ENCODE assay signal across 23 cellular contexts in genomic region chr19:19530889-19531288, GRCh38. TPM values are rescaled to one million over a fixed set of nuclear protein-coding genes. Genes with fewer than 3 reads are reported as not detected.
DNase-seq lines count a peak whose midpoint lies in the region; ATAC-seq, FAIRE-seq and TF ChIP-seq lines count a peak whose summit lies in the region.
"Had no signal": no experiment of that assay in that cellular context is flagged by ENCODE, and none has a peak within 500 bp of the region (broad histone marks: within the 10 kb centered on the region; RNA-seq: fewer than 3 reads in every experiment).

No MANE protein-coding gene starts in this region.

- no peaks in the 10 kb centered on the region for H3K27me3 ChIP-seq in CD4-positive, alpha-beta T cell (ENCODE audit: control insufficient read depth, insufficient read depth, low read length)
- no peaks in the 10 kb centered on the region for H3K27me3 ChIP-seq in adipocyte (replicated peaks; ENCODE audit: control insufficient read depth, insufficient read depth, low read length)
- H3K27me3 ChIP-seq in breast epithelium, result no peaks in the 10 kb centered on the region
- H3K27me3 ChIP-seq: body of pancreas, testis, vagina had no signal

- H3K4me3 Mint-ChIP-seq in CD4-positive, alpha-beta T cell, result no peak overlapping the region
- H3K4me3 Mint-ChIP-seq: activated CD4-positive, alpha-beta T cell treated with anti-CD3 and anti-CD28 coated beads for 36 hours; activated naive CD8-positive, alpha-beta T cell treated with anti-CD3 and anti-CD28 coated beads for 36 hours; activated T-helper 1 cell treated with anti-CD3 and anti-CD28 coated beads, Interleukin-12 subunit alpha, Interleukin-12 subunit beta, Interleukin-2, Interleukin-4 antibody, amounts not matched to agents 30 ng/mL and 10 ng/mL and 1 ng/mL, durations not matched to agents 14 hours and 24 hours and 36 hours had no signal

- H3K9me3 Mint-ChIP-seq in CD4-positive, alpha-beta T cell, result no peaks in the 10 kb centered on the region
- H3K9me3 Mint-ChIP-seq: activated naive CD8-positive, alpha-beta T cell treated with anti-CD3 and anti-CD28 coated beads for 36 hours; activated T-helper 1 cell treated with anti-CD3 and anti-CD28 coated beads, Interleukin-12 subunit alpha, Interleukin-12 subunit beta, Interleukin-2, Interleukin-4 antibody, amounts not matched to agents 30 ng/mL and 10 ng/mL and 1 ng/mL, durations not matched to agents 14 hours and 24 hours and 36 hours had no signal

- no peak overlapping the region for H3K27ac ChIP-seq in A549
- H3K27ac ChIP-seq in CD4-positive, alpha-beta T cell (ENCODE audit: low read depth, low read length), result no peak overlapping the region
- peak overlapping the region; percentile 23 for H3K27ac ChIP-seq in mesodermal cell (ENCODE audit: low read depth, low read length, severe bottlenecking)
- H3K27ac ChIP-seq in breast epithelium, result no peak overlapping the region
- H3K27ac ChIP-seq: body of pancreas, epithelial cell of prostate, KMS-11, testis, vagina had no signal

- no peak for FAIRE-seq in A549 (lab: Jason Lieb, UNC)
- FAIRE-seq: HTR-8/SVneo had no signal

- H3K4me3 ChIP-seq in A549 (no peak overlapping the region), adipocyte (ENCODE audit: low read length) (no peak overlapping the region), mesodermal cell (ENCODE audit: extremely low read depth, insufficient read depth, low read length, poor library complexity, severe bottlenecking) (no peak overlapping the region), breast epithelium (no peak overlapping the region)
- H3K4me3 ChIP-seq: body of pancreas, lung, testis, vagina had no signal

- peaks cover 37% of the 10 kb centered on the region for H3K36me3 Mint-ChIP-seq in CD4-positive, alpha-beta T cell (ENCODE audit: low read depth)

- TF ChIP-seq EP300 in A549 (IDR thresholded peaks at IDR 0.05), result no peak

- no peak overlapping the region for H3K4me2 ChIP-seq in A549
- H3K4me2 ChIP-seq: KMS-11 had no signal

- TF ChIP-seq CTCF in A549 (IDR thresholded peaks at IDR 0.05) (no peak), breast epithelium (IDR thresholded peaks at IDR 0.05) (no peak)
- TF ChIP-seq CTCF in CD4-positive, alpha-beta T cell (IDR thresholded peaks at IDR 0.05), result no peak

- ATAC-seq in A549, result no peak
- ATAC-seq in CD4-positive, alpha-beta T cell (ENCODE audit: poor library complexity), result no peak
- ATAC-seq: activated CD4-positive, alpha-beta T cell treated with anti-CD3 and anti-CD28 coated beads for 36 hours; body of pancreas had no signal

- DNase-seq in A549 (ENCODE audit: low read depth in 1 of 2, low spot score in 1 of 2), result no peak
- DNase-seq in CD4-positive, alpha-beta T cell, result no peak
- DNase-seq in adipocyte (ENCODE audit: low read depth), result no peak
- DNase-seq in breast epithelium (ENCODE audit: low spot score in 2 of 2), result no peak
- no peak for DNase-seq in amniotic stem cell (lab: John Stamatoyannopoulos, UW)
- DNase-seq in posterior vena cava (ENCODE audit: low spot score), result no peak
- DNase-seq: activated CD4-positive, alpha-beta T cell treated with anti-CD3 and anti-CD28 coated beads for 36 hours; activated naive CD8-positive, alpha-beta T cell treated with anti-CD3 and anti-CD28 coated beads for 36 hours; body of pancreas; effector CD4-positive, alpha-beta T cell; kidney glomerular epithelial cell; NCI-H1436; NCI-H524; SHP77 treated with DMSO at 0.1 percent for 48 hours; SW 1271; testis had no signal

- peak overlapping the region; percentile 7 for H3K9ac ChIP-seq in adipocyte (ENCODE audit: low read length)
- H3K9ac ChIP-seq: KMS-11 had no signal

- TF ChIP-seq RAD21 in A549 (conservative IDR thresholded peaks at IDR 0.05 in 1 of 2, IDR thresholded peaks at IDR 0.05 in 1 of 2), result no peak

- no peak for TF ChIP-seq POLR2A in A549 (IDR thresholded peaks at IDR 0.05; ENCODE audit: low read length)
- no peak for TF ChIP-seq POLR2A in breast epithelium (IDR thresholded peaks at IDR 0.05)

- peaks cover 17% of the 10 kb centered on the region for H3K4me1 Mint-ChIP-seq in CD4-positive, alpha-beta T cell (ENCODE audit: low read depth)

- peaks cover 19% of the 10 kb centered on the region for H3K36me3 ChIP-seq in adipocyte (ENCODE audit: control insufficient read depth, insufficient read depth, low read length, severe bottlenecking)
- peaks cover 42% of the 10 kb centered on the region for H3K36me3 ChIP-seq in mesodermal cell (ENCODE audit: control insufficient read depth, insufficient read depth, low read length)
- peaks cover 4% of the 10 kb centered on the region for H3K36me3 ChIP-seq in breast epithelium

- CTCF ChIA-PET in A549 (lab: Yijun Ruan, JAX), result interaction anchor here (0.6 to 6.4 kb wide), 7 partner anchors 12 to 237 kb away, joined by 3 to 79 read pairs (median 7); partner anchors contain the start of gene GMIP
- CTCF ChIA-PET in CD4-positive, alpha-beta T cell (lab: Charles Lee), result interaction anchor here (0.8 to 4.2 kb wide), 3 partner anchors 30 to 113 kb away, joined by 4 to 57 read pairs (median 12); partner anchors contain the start of gene GMIP

- 89% methylated on average over 4 of the region's 4 CpGs for WGBS in A549 (ENCODE audit: missing lambda C conversion rate)
- 92 to 100% methylated on average over 3 to 4 of the region's 4 CpGs for WGBS in mesodermal cell (ENCODE audit: insufficient coverage in 2 of 2), 2 experiments

- H3K9me3 ChIP-seq in A549, result no peaks in the 10 kb centered on the region
- H3K9me3 ChIP-seq in CD4-positive, alpha-beta T cell (ENCODE audit: control insufficient read depth, low read length), result no peaks in the 10 kb centered on the region
- H3K9me3 ChIP-seq in adipocyte (ENCODE audit: control insufficient read depth, low read length), result no peaks in the 10 kb centered on the region
- no peaks in the 10 kb centered on the region for H3K9me3 ChIP-seq in mesodermal cell (ENCODE audit: control insufficient read depth, low read length)
- H3K9me3 ChIP-seq in breast epithelium, result no peaks in the 10 kb centered on the region
- H3K9me3 ChIP-seq: body of pancreas, testis, vagina had no signal

- H3K27me3 Mint-ChIP-seq in CD4-positive, alpha-beta T cell, result no peaks in the 10 kb centered on the region
- H3K27me3 Mint-ChIP-seq: activated CD4-positive, alpha-beta T cell treated with anti-CD3 and anti-CD28 coated beads for 36 hours; activated naive CD8-positive, alpha-beta T cell treated with anti-CD3 and anti-CD28 coated beads for 36 hours had no signal

- H3K27ac Mint-ChIP-seq in CD4-positive, alpha-beta T cell, result peak overlapping the region; percentile 49
- H3K27ac Mint-ChIP-seq: activated CD4-positive, alpha-beta T cell treated with anti-CD3 and anti-CD28 coated beads for 36 hours; activated naive CD8-positive, alpha-beta T cell treated with anti-CD3 and anti-CD28 coated beads for 36 hours; activated T-helper 1 cell treated with anti-CD3 and anti-CD28 coated beads, Interleukin-12 subunit alpha, Interleukin-12 subunit beta, Interleukin-2, Interleukin-4 antibody, amounts not matched to agents 30 ng/mL and 10 ng/mL and 1 ng/mL, durations not matched to agents 14 hours and 24 hours and 36 hours had no signal

- H3K4me1 ChIP-seq in A549, result no peaks in the 10 kb centered on the region
- H3K4me1 ChIP-seq in adipocyte (ENCODE audit: control insufficient read depth, insufficient read depth, low read length), result peaks cover 12% of the 10 kb centered on the region
- peaks cover 18% of the 10 kb centered on the region for H3K4me1 ChIP-seq in mesodermal cell (ENCODE audit: control insufficient read depth, insufficient read depth, low read length, poor library complexity, severe bottlenecking)
- no peaks in the 10 kb centered on the region for H3K4me1 ChIP-seq in breast epithelium

- intact Hi-C loops in CD4-positive, alpha-beta T cell (cut with DNase I, micrococcal nuclease), result loop anchor here in 1 of 2 experiments (5.0 kb wide), 2 partner anchors 96 to 216 kb away; partner anchors contain the start of gene LPAR2
- intact Hi-C loops in breast epithelium (cut with DNase I; ENCODE audit: low total_unique reads) (loop anchor here (5.0 to 10.0 kb wide), 2 partner anchors 116 to 424 kb away; no protein-coding TSS in a partner anchor), posterior vena cava (cut with DNase I) (loop anchor here in 1 of 2 donors (5.0 kb wide), 1 partner anchor 111 kb away; the partner anchor contains the start of gene GMIP)

- POLR2A ChIA-PET in A549 (lab: Yijun Ruan, JAX), result interaction anchor here (0.6 to 0.7 kb wide), 4 partner anchors 15 to 119 kb away, joined by 3 to 4 read pairs (median 4); partner anchors contain the start of genes NDUFA13 and TSSK6
- POLR2A ChIA-PET in CD4-positive, alpha-beta T cell (lab: Charles Lee), result interaction anchor here (0.7 to 2.0 kb wide), 4 partner anchors 98 to 335 kb away, joined by 3 to 15 read pairs (median 8); partner anchors contain the start of genes GMIP and ZNF253

RNA-seq across cellular contexts. Expression of gene YJEFN3, which starts 2.2 kb away (rescaled TPM):
- polyA plus RNA-seq in A549 (2011; rRNA removed) (2.3 and 3.2 TPM in 2 replicates), A549 (2017; fragmentation: RNase III; extraction: RNeasy Plus Mini Kit Qiagen cat#74134 plus additional on column Dnase treatment) (7.2 to 8.4 TPM (median 7.5 TPM) in 3 replicates)
- polyA plus RNA-seq in A549 (2012; cell fraction: cytosol; rRNA removed), result 4.6 and 5.2 TPM in 2 replicates
- polyA plus RNA-seq in A549 (2012; cell fraction: nucleus; rRNA removed), result 75.3 and 89.7 TPM in 2 replicates
- 1.3 and 1.5 TPM in 2 replicates for polyA minus RNA-seq in A549 (2011; rRNA and poly(A)+ RNA removed)
- 1 to 10 TPM; 3.7 to 4.4 TPM for total RNA-seq in CD4-positive, alpha-beta T cell
- polyA plus RNA-seq in mesodermal cell (2013, experiment 1 of 2), result 8.5 TPM
- polyA plus RNA-seq in mesodermal cell (2013, experiment 2 of 2), result 7.5 TPM
- total RNA-seq in breast epithelium (1 to 10 TPM in 2 of 3 donors, under 1 TPM in 1; 0.88 to 2.0 (median 1.3) TPM), posterior vena cava (1 to 10 TPM; 2.9 to 3.7 TPM)

RNA-seq across cellular contexts. Expression of gene CILP2, which starts 7.2 kb away (rescaled TPM):
- polyA plus RNA-seq in A549 (2011; rRNA removed) (0.15 and 0.17 TPM in 2 replicates), A549 (2017; fragmentation: RNase III; extraction: RNeasy Plus Mini Kit Qiagen cat#74134 plus additional on column Dnase treatment) (0.15 to 0.17 TPM (median 0.17 TPM) in 3 replicates)
- polyA plus RNA-seq in A549 (2012; cell fraction: cytosol; rRNA removed), result 0.15 and 0.22 TPM in 2 replicates
- polyA plus RNA-seq in A549 (2012; cell fraction: nucleus; rRNA removed), result 1.6 and 1.9 TPM in 2 replicates
- polyA minus RNA-seq in A549 (2011; rRNA and poly(A)+ RNA removed), result 0.05 TPM in 1 of 2 replicates, not detected in the other
- 1 to 10 TPM; 1.1 to 1.7 TPM for total RNA-seq in CD4-positive, alpha-beta T cell
- 3.4 TPM for polyA plus RNA-seq in mesodermal cell (2013, experiment 1 of 2)
- 2.0 TPM for polyA plus RNA-seq in mesodermal cell (2013, experiment 2 of 2)
- total RNA-seq in breast epithelium (under 1 TPM; 0.15 to 0.66 (median 0.16) TPM), posterior vena cava (1 to 10 TPM in 1 of 2 donors, under 1 TPM in 1; 0.67 to 2.3 TPM)

RNA-seq across cellular contexts. Expression of gene NDUFA13, which starts 14.9 kb away (rescaled TPM):
- polyA plus RNA-seq in A549 (2011; rRNA removed) (147 and 197 TPM in 2 replicates), A549 (2017; fragmentation: RNase III; extraction: RNeasy Plus Mini Kit Qiagen cat#74134 plus additional on column Dnase treatment) (246 to 271 TPM (median 253 TPM) in 3 replicates)
- 533 and 707 TPM in 2 replicates for polyA plus RNA-seq in A549 (2012; cell fraction: cytosol; rRNA removed)
- polyA plus RNA-seq in A549 (2012; cell fraction: nucleus; rRNA removed), result 251 and 317 TPM in 2 replicates
- polyA minus RNA-seq in A549 (2011; rRNA and poly(A)+ RNA removed), result 53.8 and 55.4 TPM in 2 replicates
- 100 to 1,000 TPM; 145 to 156 TPM for total RNA-seq in CD4-positive, alpha-beta T cell
- polyA plus RNA-seq in mesodermal cell (2013, experiment 1 of 2), result 205 TPM
- 173 TPM for polyA plus RNA-seq in mesodermal cell (2013, experiment 2 of 2)
- total RNA-seq in breast epithelium (100 to 1,000 TPM in 1 of 3 donors, 10 to 100 TPM in 2; 97.3 to 134 (median 99.2) TPM), posterior vena cava (100 to 1,000 TPM; 217 to 248 TPM)

RNA-seq across cellular contexts. Expression of gene TSSK6, which starts 15.5 kb away (rescaled TPM):
- polyA plus RNA-seq in A549 (2011; rRNA removed), result 1.8 and 2.1 TPM in 2 replicates
- 2.2 and 3.2 TPM in 2 replicates for polyA plus RNA-seq in A549 (2012; cell fraction: cytosol; rRNA removed)
- 4.0 and 6.2 TPM in 2 replicates for polyA plus RNA-seq in A549 (2012; cell fraction: nucleus; rRNA removed)
- 0.89 to 1.4 TPM (median 1.1 TPM) in 3 replicates for polyA plus RNA-seq in A549 (2017; fragmentation: RNase III; extraction: RNeasy Plus Mini Kit Qiagen cat#74134 plus additional on column Dnase treatment)
- 0.45 and 1.5 TPM in 2 replicates for polyA minus RNA-seq in A549 (2011; rRNA and poly(A)+ RNA removed)
- total RNA-seq in CD4-positive, alpha-beta T cell, result 1 to 10 TPM; 3.4 to 5.5 TPM
- polyA plus RNA-seq in mesodermal cell (2013, experiment 1 of 2), result 2.1 TPM
- 1.6 TPM for polyA plus RNA-seq in mesodermal cell (2013, experiment 2 of 2)
- 1 to 10 TPM in 2 of 3 donors, under 1 TPM in 1; 0.96 to 2.9 (median 2.3) TPM for total RNA-seq in breast epithelium
- total RNA-seq in posterior vena cava, result under 1 TPM; 0.46 to 1.00 TPM
